8 cellular contexts compared by ENCODE assay signal in genomic region chr20:23350855-23351838, GRCh38. TPM values are rescaled to one million over a fixed set of nuclear protein-coding genes. Genes with fewer than 3 reads are reported as not detected.
DNase-seq lines count a peak whose midpoint lies in the region; ATAC-seq, FAIRE-seq and TF ChIP-seq lines count a peak whose summit lies in the region.

No MANE protein-coding gene starts in this region.

- H3K4me3 ChIP-seq in Karpas-422 (ENCODE audit: low read length) (peak overlapping the region; percentile 91), ascending aorta (peak overlapping the region; percentile 93 to 97), iPS-15b (ENCODE audit: low read depth, low read length) (peak overlapping the region; percentile 93), skin epidermis (peak overlapping the region; percentile 63 to 99 (median 86))

- no peaks in the 10 kb centered on the region for H3K9me2 ChIP-seq in Karpas-422 (replicated peaks; ENCODE audit: insufficient read depth, low read length)

- H2AFZ ChIP-seq in Karpas-422 (ENCODE audit: low read length) = no peak overlapping the region

- ATAC-seq in GM21737 (IDR thresholded peaks at IDR 0.05; ENCODE audit: unreplicated experiment) = peak; percentile 14

- FAIRE-seq in D721Med (lab: Jason Lieb, UNC) = no peak

- H3K9me3 ChIP-seq in Karpas-422 (ENCODE audit: low read length) = no peaks in the 10 kb centered on the region
- H3K9me3 ChIP-seq in ascending aorta = no peaks in the 10 kb centered on the region
- no peaks in the 10 kb centered on the region for H3K9me3 ChIP-seq in iPS-15b (ENCODE audit: control insufficient read depth, insufficient read depth, low read length)

- H3K36me3 ChIP-seq in Karpas-422 (ENCODE audit: insufficient read depth, low read length) (no peaks in the 10 kb centered on the region; the same call in 1 of the 2 replicates), ascending aorta (peaks cover 11 to 12% of the 10 kb centered on the region in 2 donors), iPS-15b (ENCODE audit: control insufficient read depth, insufficient read depth, low read length) (peaks cover 6% of the 10 kb centered on the region)

- intact Hi-C loops in ascending aorta (cut with DNase I) = loop anchor here (1.0 to 10.0 kb wide), 7 partner anchors 7 to 1704 kb away; partner anchors contain the start of genes ACSS1, APMAP, GZF1 and SYNDIG1

- H3K4me1 ChIP-seq in Karpas-422 (ENCODE audit: low read length) = peaks cover 55% of the 10 kb centered on the region
- H3K4me1 ChIP-seq in ascending aorta = peaks cover 3 to 18% of the 10 kb centered on the region in 2 donors
- peaks cover 12% of the 10 kb centered on the region for H3K4me1 ChIP-seq in iPS-15b (ENCODE audit: control insufficient read depth, insufficient read depth, low read length)

- H3K27me3 ChIP-seq in Karpas-422 (ENCODE audit: low read length) (no peaks in the 10 kb centered on the region), ascending aorta (no peaks in the 10 kb centered on the region), iPS-15b (ENCODE audit: control insufficient read depth, insufficient read depth, low read length) (no peaks in the 10 kb centered on the region)

- no peak for TF ChIP-seq CTCF in ascending aorta (IDR thresholded peaks at IDR 0.05)
- TF ChIP-seq CTCF in D721Med (IDR thresholded peaks at IDR 0.05; ENCODE audit: insufficient read depth, missing control alignments) = no peak

- peak overlapping the region; percentile 80 for H3K4me2 ChIP-seq in Karpas-422 (ENCODE audit: low read depth, low read length, poor library complexity, severe bottlenecking)

- H3K9ac ChIP-seq in Karpas-422 (ENCODE audit: low read length) = peak overlapping the region; percentile 87
- peak overlapping the region; percentile 47 for H3K9ac ChIP-seq in iPS-15b (ENCODE audit: low read depth, low read length)

- H3K79me2 ChIP-seq in Karpas-422 (ENCODE audit: low read length) = peaks cover 53% of the 10 kb centered on the region

- peak overlapping the region; percentile 71 for H3K27ac ChIP-seq in Karpas-422 (ENCODE audit: low read length)
- peak overlapping the region; percentile 99 to 100 for H3K27ac ChIP-seq in ascending aorta
- peak overlapping the region; percentile 70 to 99 (median 96) for H3K27ac ChIP-seq in skin epidermis

- peaks cover 25% of the 10 kb centered on the region for H4K20me1 ChIP-seq in Karpas-422 (ENCODE audit: insufficient read depth, low read depth, low read length)

- DNase-seq in EL = peak; percentile 55
- DNase-seq in Karpas-422 = peak; percentile 89
- DNase-seq in T-helper 2 cell = peak; percentile 21 to 79 (median 56)
- DNase-seq in ascending aorta (ENCODE audit: low spot score in 2 of 2) = peak; percentile 33 to 82
- no peak for DNase-seq in D721Med (ENCODE audit: insufficient read length, low spot score)

RNA-seq across cellular contexts. Expression of gene NXT1, which starts 0.6 kb away (rescaled TPM):
- total RNA-seq in Karpas-422 (2014; rRNA removed; shearing (Covaris generic); ENCODE audit: low replicate concordance) = 36.9 and 51.1 TPM in 2 replicates
- 50.0 TPM for total RNA-seq in ascending aorta

RNA-seq across cellular contexts. Expression of gene GZF1, which starts 10.8 kb away (rescaled TPM):
- 13.9 and 41.4 TPM in 2 replicates for total RNA-seq in Karpas-422 (2014; rRNA removed; shearing (Covaris generic); ENCODE audit: low replicate concordance)
- total RNA-seq in ascending aorta = 54.8 TPM
